ENCODE assay signal across 8 cellular contexts in the genomic region with DNA sequence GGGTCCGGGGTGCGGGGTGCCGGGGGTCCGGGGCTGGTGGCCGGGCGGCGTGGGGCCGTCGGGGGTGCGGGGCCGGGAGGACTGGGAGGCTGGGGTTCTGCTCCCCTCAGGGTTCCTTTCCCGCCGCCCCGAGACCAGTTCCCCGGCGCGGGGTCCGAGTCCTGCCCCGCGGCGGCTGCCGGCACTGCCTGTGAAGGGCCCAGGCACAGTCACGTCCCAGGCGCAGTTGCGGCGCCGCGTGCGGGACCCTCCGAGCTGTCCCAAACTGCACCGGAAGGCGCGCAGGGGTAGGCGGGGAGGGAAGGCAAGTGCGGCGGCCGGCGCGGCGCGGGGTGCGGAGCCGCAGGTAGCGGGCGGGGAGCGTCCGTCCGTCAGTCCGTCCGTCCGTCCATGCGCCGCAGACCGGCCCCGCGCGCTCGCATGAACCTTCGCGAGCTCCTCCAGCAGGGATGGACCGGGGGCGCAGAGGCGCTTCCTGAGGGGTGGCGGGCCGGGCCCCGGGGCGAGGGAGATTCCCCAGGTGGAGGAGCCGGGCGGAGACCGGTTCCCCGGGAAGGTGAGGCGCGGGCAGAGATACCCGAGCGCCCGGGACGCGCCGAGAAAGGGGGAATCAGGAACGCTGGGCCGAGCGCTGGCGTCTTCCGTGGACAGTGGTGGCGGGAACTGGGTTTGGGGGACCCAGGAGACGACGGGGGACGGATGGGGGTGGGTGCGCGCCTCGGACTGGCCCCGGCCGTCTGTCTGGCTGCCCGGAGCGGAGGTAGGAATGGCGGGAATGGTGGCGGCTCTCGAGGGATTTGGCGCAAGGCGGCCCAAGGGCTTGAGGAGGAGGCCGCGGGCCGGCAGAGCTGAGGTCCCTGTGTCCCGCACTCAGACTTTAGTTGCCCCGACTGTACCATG. TPM values are rescaled to one million over a fixed set of nuclear protein-coding genes. Genes with fewer than 3 reads are reported as not detected.
DNase-seq lines count a peak whose midpoint lies in the region; ATAC-seq and TF ChIP-seq lines count a peak whose summit lies in the region.

No MANE protein-coding gene starts in this region.

- no peaks in the 10 kb centered on the region for H3K36me3 Mint-ChIP-seq in natural killer cell

- H3K9ac ChIP-seq in GM23248: no peak overlapping the region

- H3K27ac ChIP-seq in GM23248 (no peak overlapping the region), vagina (no peak overlapping the region)
- peak overlapping the region; percentile 32 for H3K27ac ChIP-seq in effector memory CD4-positive, alpha-beta T cell (ENCODE audit: insufficient read depth, low read length, poor library complexity, severe bottlenecking)

- H3K27me3 ChIP-seq in GM23248 (replicated peaks; ENCODE audit: insufficient read depth) (no peaks in the 10 kb centered on the region), vagina (no peaks in the 10 kb centered on the region)
- no peaks in the 10 kb centered on the region for H3K27me3 ChIP-seq in effector memory CD4-positive, alpha-beta T cell (replicated peaks; ENCODE audit: control insufficient read depth, insufficient read depth, low read length, poor library complexity, severe bottlenecking)

- in situ Hi-C loops in GM23248 (cut with MboI): no loop called here

- H3K4me3 ChIP-seq in GM23248: peak overlapping the region; percentile 61
- H3K4me3 ChIP-seq in effector memory CD4-positive, alpha-beta T cell (ENCODE audit: insufficient read depth, low read depth, low read length, poor library complexity, severe bottlenecking): peak overlapping the region; percentile 61
- H3K4me3 ChIP-seq in vagina: peak overlapping the region; percentile 49 to 51

- peaks cover 37 to 43% of the 10 kb centered on the region in 2 donors for H3K4me1 Mint-ChIP-seq in natural killer cell

- peak; percentile 28 to 37 (median 36) for ATAC-seq in natural killer cell
- no peak for ATAC-seq in HG03469 (IDR thresholded peaks at IDR 0.05; ENCODE audit: unreplicated experiment)
- ATAC-seq in HG03442 (IDR thresholded peaks at IDR 0.05; ENCODE audit: unreplicated experiment): no peak

- no peaks in the 10 kb centered on the region for H3K9me3 Mint-ChIP-seq in natural killer cell

- H3K36me3 ChIP-seq in GM23248 (ENCODE audit: low read depth) (no peaks in the 10 kb centered on the region), vagina (no peaks in the 10 kb centered on the region)
- no peaks in the 10 kb centered on the region for H3K36me3 ChIP-seq in effector memory CD4-positive, alpha-beta T cell (ENCODE audit: control insufficient read depth, insufficient read depth, low read length)

- H4K20me1 ChIP-seq in GM23248 (ENCODE audit: insufficient read depth): no peaks in the 10 kb centered on the region

- H3K27ac Mint-ChIP-seq in natural killer cell: no peak overlapping the region

- peak overlapping the region; percentile 67 for H3K4me2 ChIP-seq in GM23248 (ENCODE audit: unreplicated experiment)

- no peak for TF ChIP-seq POLR2A in vagina (IDR thresholded peaks at IDR 0.05)

- H3K4me3 Mint-ChIP-seq in natural killer cell: peak overlapping the region; percentile 25

- intact Hi-C loops in natural killer cell (cut with micrococcal nuclease): no loop called here
- intact Hi-C loops in vagina (cut with DNase I): loop anchor here (5.0 to 10.0 kb wide), 2 partner anchors 78 to 99 kb away; no protein-coding TSS in a partner anchor
- intact Hi-C loops in head of caudate nucleus (cut with DNase I): no loop called here

- no peaks in the 10 kb centered on the region for H3K79me2 ChIP-seq in GM23248 (ENCODE audit: insufficient read depth)

- DNase-seq in GM23248 (peak; percentile 50), natural killer cell (peak; percentile 36), vagina (ENCODE audit: extremely low spot score in 2 of 2) (no peak), head of caudate nucleus (no peak)
- peak; percentile 66 for DNase-seq in activated CD4-positive, CD25-positive, alpha-beta regulatory T cell treated with anti-CD3 and anti-CD28 coated beads, Interleukin-2, amount 50 U/mL, for 72 hours
- no peak for DNase-seq in effector memory CD4-positive, alpha-beta T cell

- WGBS in GM23248 (ENCODE audit: low coverage in 1 of 2, low lambda C conversion rate in 2 of 2, missing lambda C conversion rate in 2 of 2), 2 experiments: 10 to 13% methylated on average over 39 to 104 of the region's 105 CpGs

- H3K27me3 Mint-ChIP-seq in natural killer cell (ENCODE audit: low read depth in 2 of 2): peaks cover 9 to 14% of the 10 kb centered on the region in 2 donors

- no peaks in the 10 kb centered on the region for H3F3A ChIP-seq in GM23248 (ENCODE audit: insufficient read depth)

- no peaks in the 10 kb centered on the region for H3K9me2 ChIP-seq in GM23248 (ENCODE audit: insufficient read depth)

- TF ChIP-seq CTCF in natural killer cell (IDR thresholded peaks at IDR 0.05): no peak
- TF ChIP-seq CTCF in vagina (IDR thresholded peaks at IDR 0.05): peak in 1 of 3 experiments; percentile 6

- H3K4me1 ChIP-seq in GM23248 (ENCODE audit: insufficient read depth) (no peaks in the 10 kb centered on the region), vagina (peaks cover 19% of the 10 kb centered on the region)
- peaks cover 39% of the 10 kb centered on the region for H3K4me1 ChIP-seq in effector memory CD4-positive, alpha-beta T cell (ENCODE audit: control insufficient read depth, insufficient read depth, low read length, poor library complexity, severe bottlenecking)

- H3K9me3 ChIP-seq in GM23248 (ENCODE audit: low read depth): no peaks in the 10 kb centered on the region
- no peaks in the 10 kb centered on the region for H3K9me3 ChIP-seq in effector memory CD4-positive, alpha-beta T cell (ENCODE audit: control insufficient read depth, low read length)
- no peaks in the 10 kb centered on the region for H3K9me3 ChIP-seq in vagina

- peak overlapping the region; percentile 37; the same call in 1 of the 2 replicates for H2AFZ ChIP-seq in GM23248

RNA-seq across cellular contexts. Expression of gene ADORA2A, which starts 3.1 kb away (rescaled TPM):
- total RNA-seq in GM23248 (2014; rRNA removed; shearing (Covaris generic)): 0.54 and 0.89 TPM in 2 replicates
- polyA plus RNA-seq in GM23248 (2016; fragmentation: Nextera tagmentation; extraction: Ambion mirVana): 0.30 and 0.64 TPM in 2 replicates
- total RNA-seq in natural killer cell: 10 to 100 TPM; 11.0 to 15.0 (median 11.7) TPM
- 5.2 TPM for total RNA-seq in vagina

Comparison
In these comparisons a context has a peak if more than half of its experiments do, and no peak if none do; other contexts are left out.
1. DNase-seq: peak in GM23248 (single experiment), activated CD4-positive, CD25-positive, alpha-beta regulatory T cell treated with anti-CD3 and anti-CD28 coated beads, Interleukin-2, amount 50 U/mL, for 72 hours (single experiment) and natural killer cell (single experiment); none in effector memory CD4-positive, alpha-beta T cell (0 of 3), vagina (0 of 2) and head of caudate nucleus (0 of 42).
2. ATAC-seq: peak in natural killer cell (3 of 3); none in HG03469 (single experiment) and HG03442 (single experiment).
3. Peak in every context shown above with its lines, with median percentiles within 50 percentile points of each other: H3K4me3 ChIP-seq.